Comparison of ENCODE assay signal across 16 cellular contexts in genomic region chr3:15273214-15273613, GRCh38. TPM values are rescaled to one million over a fixed set of nuclear protein-coding genes. Genes with fewer than 3 reads are reported as not detected.
DNase-seq lines count a peak whose midpoint lies in the region; ATAC-seq and TF ChIP-seq lines count a peak whose summit lies in the region.
"Had no signal": no experiment of that assay in that cellular context is flagged by ENCODE, and none has a peak within 500 bp of the region (broad histone marks: within the 10 kb centered on the region; RNA-seq: fewer than 3 reads in every experiment).

No MANE protein-coding gene starts in this region.

- peaks cover 96% of the 10 kb centered on the region for H3K4me1 ChIP-seq in DND-41 (ENCODE audit: insufficient read depth, low read length)
- H3K4me1 ChIP-seq in mesendoderm (ENCODE audit: control insufficient read depth, low read depth, low read length), result no peaks in the 10 kb centered on the region
- H3K4me1 ChIP-seq in mucosa of descending colon (ENCODE audit: low read depth), result peaks cover 7% of the 10 kb centered on the region
- H3K4me1 ChIP-seq: SJCRH30 had no signal

- intact Hi-C loops in CD14-positive monocyte (cut with micrococcal nuclease), result loop anchor here (2.0 kb wide), 2 partner anchors 14 to 16 kb away; no protein-coding TSS in a partner anchor
- intact Hi-C loops in activated T-helper 1 cell treated with anti-CD3 and anti-CD28 coated beads, Interleukin-12 subunit alpha, Interleukin-12 subunit beta, Interleukin-2, Interleukin-4 antibody, amounts not matched to agents 30 ng/mL and 10 ng/mL and 1 ng/mL, durations not matched to agents 14 hours and 24 hours and 36 hours (cut with micrococcal nuclease), result loop anchor here (10.0 kb wide), 1 partner anchor 1242 kb away; the partner anchor contains the start of gene RFTN1
- intact Hi-C loops in mucosa of descending colon (cut with DNase I, micrococcal nuclease), result no loop called here

- DNase-seq in CD14-positive monocyte (ENCODE audit: low spot score), result peak; percentile 48
- no peak for DNase-seq in DND-41
- DNase-seq in activated T-helper 1 cell treated with anti-CD3 and anti-CD28 coated beads, Interleukin-12 subunit alpha, Interleukin-12 subunit beta, Interleukin-2, Interleukin-4 antibody, amounts not matched to agents 30 ng/mL and 10 ng/mL and 1 ng/mL, durations not matched to agents 14 hours and 24 hours and 36 hours (ENCODE audit: low spot score), result no peak
- peak in 1 of 10 donors; percentile 4 for DNase-seq in naive thymus-derived CD8-positive, alpha-beta T cell
- no peak for DNase-seq in caudate nucleus (lab: John Stamatoyannopoulos, UW)
- no peak for DNase-seq in mesendoderm
- no peak for DNase-seq in mucosa of descending colon
- DNase-seq in NCI-H1092 (lab: John Stamatoyannopoulos, UW), result no peak
- DNase-seq: activated CD4-positive, alpha-beta T cell treated with anti-CD3 and anti-CD28 coated beads for 4 hours; C1 segment of cervical spinal cord; midbrain; NCI-H2029 treated with DMSO at 0.1 percent for 48 hours; psoas muscle; SJCRH30; stimulated activated CD4-positive, alpha-beta T cell treated with anti-CD3 and anti-CD28 coated beads, Interleukin-1b, Interleukin-23, amount 100 ng/mL, for 48 hours; stimulated activated naive CD4-positive, alpha-beta T cell treated with Interleukin-2 at 50 U/mL for 16 hours had no signal

- no peaks in the 10 kb centered on the region for H3K9me3 ChIP-seq in DND-41 (ENCODE audit: insufficient read depth, low read length, severe bottlenecking)
- no peaks in the 10 kb centered on the region for H3K9me3 ChIP-seq in mucosa of descending colon
- H3K9me3 ChIP-seq: psoas muscle, SJCRH30 had no signal

- no peak overlapping the region for H2BK120ac ChIP-seq in mesendoderm (ENCODE audit: low read depth, low read length)

- H3K79me2 ChIP-seq in DND-41 (ENCODE audit: insufficient read depth, low read length), result peaks cover 44% of the 10 kb centered on the region
- no peaks in the 10 kb centered on the region for H3K79me2 ChIP-seq in mesendoderm (ENCODE audit: control insufficient read depth, insufficient read depth, low read length)

- H2AFZ ChIP-seq in DND-41 (ENCODE audit: low read depth, low read length), result no peak overlapping the region

- H3K4me3 Mint-ChIP-seq in CD14-positive monocyte, result peak overlapping the region; percentile 66 to 82
- peak overlapping the region; percentile 60 for H3K4me3 Mint-ChIP-seq in activated T-helper 1 cell treated with anti-CD3 and anti-CD28 coated beads, Interleukin-12 subunit alpha, Interleukin-12 subunit beta, Interleukin-2, Interleukin-4 antibody, amounts not matched to agents 30 ng/mL and 10 ng/mL and 1 ng/mL, durations not matched to agents 14 hours and 24 hours and 36 hours
- H3K4me3 Mint-ChIP-seq in naive thymus-derived CD8-positive, alpha-beta T cell, result peak overlapping the region in 2 of 10 donors; percentile 48 to 53

- peaks cover 0 to 7% (median 0%) of the 10 kb centered on the region in 7 donors for H3K9me3 Mint-ChIP-seq in CD14-positive monocyte
- peaks cover 3% of the 10 kb centered on the region for H3K9me3 Mint-ChIP-seq in activated T-helper 1 cell treated with anti-CD3 and anti-CD28 coated beads, Interleukin-12 subunit alpha, Interleukin-12 subunit beta, Interleukin-2, Interleukin-4 antibody, amounts not matched to agents 30 ng/mL and 10 ng/mL and 1 ng/mL, durations not matched to agents 14 hours and 24 hours and 36 hours
- no peaks in the 10 kb centered on the region for H3K9me3 Mint-ChIP-seq in naive thymus-derived CD8-positive, alpha-beta T cell

- peak overlapping the region; percentile 71; the same call in 1 of the 2 replicates for H3K4me2 ChIP-seq in DND-41 (ENCODE audit: insufficient read depth, low read length)
- H3K4me2 ChIP-seq in mesendoderm (ENCODE audit: low read length), result no peak overlapping the region

- no peaks in the 10 kb centered on the region for H3K79me1 ChIP-seq in mesendoderm (ENCODE audit: low read length)

- H2BK5ac ChIP-seq in mesendoderm (ENCODE audit: low read length), result no peak overlapping the region

- H2BK15ac ChIP-seq in mesendoderm (replicated peaks; ENCODE audit: low read depth), result no peak overlapping the region

- H3K9ac ChIP-seq in DND-41 (ENCODE audit: low read depth, low read length) (no peak overlapping the region), mesendoderm (ENCODE audit: low read length) (no peak overlapping the region)

- H3K4me1 Mint-ChIP-seq in CD14-positive monocyte, result peaks cover 79% of the 10 kb centered on the region
- H3K4me1 Mint-ChIP-seq in activated T-helper 1 cell treated with anti-CD3 and anti-CD28 coated beads, Interleukin-12 subunit alpha, Interleukin-12 subunit beta, Interleukin-2, Interleukin-4 antibody, amounts not matched to agents 30 ng/mL and 10 ng/mL and 1 ng/mL, durations not matched to agents 14 hours and 24 hours and 36 hours (ENCODE audit: low read depth), result peaks cover 88% of the 10 kb centered on the region
- H3K4me1 Mint-ChIP-seq in naive thymus-derived CD8-positive, alpha-beta T cell, result peaks cover 37 to 85% (median 83%) of the 10 kb centered on the region in 4 donors

- peak overlapping the region; percentile 99 to 100 (median 99) for H3K27ac Mint-ChIP-seq in CD14-positive monocyte
- peak overlapping the region; percentile 60 for H3K27ac Mint-ChIP-seq in activated T-helper 1 cell treated with anti-CD3 and anti-CD28 coated beads, Interleukin-12 subunit alpha, Interleukin-12 subunit beta, Interleukin-2, Interleukin-4 antibody, amounts not matched to agents 30 ng/mL and 10 ng/mL and 1 ng/mL, durations not matched to agents 14 hours and 24 hours and 36 hours
- H3K27ac Mint-ChIP-seq in naive thymus-derived CD8-positive, alpha-beta T cell, result peak overlapping the region in 8 of 10 donors; percentile 22 to 93 (median 78)

- H4K20me1 ChIP-seq in DND-41 (ENCODE audit: insufficient read depth, low read length), result no peaks in the 10 kb centered on the region

- no peak overlapping the region for H3K4ac ChIP-seq in mesendoderm (ENCODE audit: low read depth, low read length)

- WGBS in mesendoderm (ENCODE audit: extremely low coverage, insufficient coverage, low lambda C conversion rate), result no CpG with 5 or more reads among the region's 5 CpGs

- ATAC-seq in DND-41 (ENCODE audit: insufficient read depth, low read depth) (no peak), mucosa of descending colon (no peak)
- ATAC-seq in naive thymus-derived CD8-positive, alpha-beta T cell, result no peak
- ATAC-seq: psoas muscle had no signal

- no peak overlapping the region for H3K56ac ChIP-seq in mesendoderm (ENCODE audit: low read length)

- H3K36me3 ChIP-seq in DND-41 (ENCODE audit: insufficient read depth, low read length) (peaks cover 22% of the 10 kb centered on the region), mesendoderm (ENCODE audit: control insufficient read depth, insufficient read depth, low read length) (no peaks in the 10 kb centered on the region), mucosa of descending colon (ENCODE audit: low read depth) (no peaks in the 10 kb centered on the region)
- H3K36me3 ChIP-seq: SJCRH30 had no signal

- H3K27ac ChIP-seq in DND-41 (ENCODE audit: low read length), result peak overlapping the region; percentile 84
- H3K27ac ChIP-seq in caudate nucleus (ENCODE audit: low read depth, low read length), result no peak overlapping the region
- no peak overlapping the region for H3K27ac ChIP-seq in mesendoderm (ENCODE audit: low read depth, low read length)
- H3K27ac ChIP-seq: psoas muscle, SJCRH30 had no signal

- H3K4me3 ChIP-seq in DND-41 (ENCODE audit: low read depth in 1 of 2, low read length in 2 of 2) (no peak overlapping the region), mesendoderm (ENCODE audit: low read length) (no peak overlapping the region), mucosa of descending colon (no peak overlapping the region)
- H3K4me3 ChIP-seq: psoas muscle, SJCRH30 had no signal

- no peak overlapping the region for H3K18ac ChIP-seq in mesendoderm (ENCODE audit: low read length)

- H3K27me3 ChIP-seq in DND-41 (ENCODE audit: insufficient read depth, low read length, poor library complexity) (no peaks in the 10 kb centered on the region), mesendoderm (ENCODE audit: insufficient read depth, low read length, poor library complexity) (no peaks in the 10 kb centered on the region)
- H3K27me3 ChIP-seq: SJCRH30 had no signal

- TF ChIP-seq CTCF in CD14-positive monocyte (IDR thresholded peaks at IDR 0.05) (no peak), DND-41 (IDR thresholded peaks at IDR 0.05; ENCODE audit: borderline replicate concordance, extremely low read depth, low read length, poor library complexity, severe bottlenecking) (no peak), mucosa of descending colon (IDR thresholded peaks at IDR 0.05) (no peak)

- no peak overlapping the region for H3K23ac ChIP-seq in mesendoderm (ENCODE audit: low read length)

- H3K27me3 Mint-ChIP-seq in CD14-positive monocyte (ENCODE audit: low read depth in 3 of 3), result peaks cover 0 to 3% (median 0%) of the 10 kb centered on the region in 3 donors
- no peaks in the 10 kb centered on the region for H3K27me3 Mint-ChIP-seq in activated T-helper 1 cell treated with anti-CD3 and anti-CD28 coated beads, Interleukin-12 subunit alpha, Interleukin-12 subunit beta, Interleukin-2, Interleukin-4 antibody, amounts not matched to agents 30 ng/mL and 10 ng/mL and 1 ng/mL, durations not matched to agents 14 hours and 24 hours and 36 hours (ENCODE audit: insufficient read depth)
- no peaks in the 10 kb centered on the region for H3K27me3 Mint-ChIP-seq in naive thymus-derived CD8-positive, alpha-beta T cell

- POLR2A ChIA-PET in naive thymus-derived CD8-positive, alpha-beta T cell (lab: Charles Lee), result no interaction called here

- no peak overlapping the region for H2AK5ac ChIP-seq in mesendoderm (ENCODE audit: low read length)

- H4K8ac ChIP-seq in mesendoderm (ENCODE audit: low read depth, low read length), result no peak overlapping the region

- no peak overlapping the region for H4K5ac ChIP-seq in mesendoderm (ENCODE audit: low read length)

- peaks cover 48 to 52% of the 10 kb centered on the region in 2 donors for H3K36me3 Mint-ChIP-seq in CD14-positive monocyte
- H3K36me3 Mint-ChIP-seq in activated T-helper 1 cell treated with anti-CD3 and anti-CD28 coated beads, Interleukin-12 subunit alpha, Interleukin-12 subunit beta, Interleukin-2, Interleukin-4 antibody, amounts not matched to agents 30 ng/mL and 10 ng/mL and 1 ng/mL, durations not matched to agents 14 hours and 24 hours and 36 hours (ENCODE audit: low read depth), result peaks cover 33% of the 10 kb centered on the region
- no peaks in the 10 kb centered on the region for H3K36me3 Mint-ChIP-seq in naive thymus-derived CD8-positive, alpha-beta T cell

RNA-seq across cellular contexts. Expression of gene SH3BP5, which starts 59.2 kb away (rescaled TPM):
- polyA plus RNA-seq in CD14-positive monocyte, result 10 to 100 TPM; 10.7 to 22.8 TPM
- 28.0 and 30.3 TPM in 2 replicates for total RNA-seq in activated T-helper 1 cell treated with anti-CD3 and anti-CD28 coated beads, Interleukin-12 subunit alpha, Interleukin-12 subunit beta, Interleukin-2, Interleukin-4 antibody, amounts not matched to agents 30 ng/mL and 10 ng/mL and 1 ng/mL, durations not matched to agents 14 hours and 24 hours and 36 hours
- total RNA-seq in naive thymus-derived CD8-positive, alpha-beta T cell, result 1 to 10 TPM; 4.4 to 4.8 TPM
- polyA plus RNA-seq in naive thymus-derived CD8-positive, alpha-beta T cell, result 10 to 100 TPM; 12.1 to 26.1 (median 13.7) TPM
- 2.8 TPM for polyA plus RNA-seq in mesendoderm (2013, experiment 1 of 2)
- polyA plus RNA-seq in mesendoderm (2013, experiment 2 of 2), result 3.0 TPM
- total RNA-seq in mucosa of descending colon, result 10 to 100 TPM in 2 of 3 donors, 1 to 10 TPM in 1; 5.9 to 20.8 (median 10.9) TPM

Comparison
In these comparisons a context has a peak if more than half of its experiments do, and no peak if none do; other contexts are left out.
1. intact Hi-C loops: an anchor here in CD14-positive monocyte (2.0 kb wide) and activated T-helper 1 cell treated with anti-CD3 and anti-CD28 coated beads, Interleukin-12 subunit alpha, Interleukin-12 subunit beta, Interleukin-2, Interleukin-4 antibody, amounts not matched to agents 30 ng/mL and 10 ng/mL and 1 ng/mL, durations not matched to agents 14 hours and 24 hours and 36 hours (10.0 kb wide); none called in mucosa of descending colon.